Comparison of ENCODE assay signal across 8 cellular contexts in genomic region chr4:52712172-52712990, GRCh38. TPM values are rescaled to one million over a fixed set of nuclear protein-coding genes. Genes with fewer than 3 reads are reported as not detected.
DNase-seq lines count a peak whose midpoint lies in the region; ATAC-seq and TF ChIP-seq lines count a peak whose summit lies in the region.

No MANE protein-coding gene starts in this region.

- H3K9me3 ChIP-seq in IMR-90 (ENCODE audit: control insufficient read depth, insufficient read depth, low read length) (no peaks in the 10 kb centered on the region), mucosa of rectum (ENCODE audit: control insufficient read depth in 2 of 2, low read length in 2 of 2) (no peaks in the 10 kb centered on the region)

- peaks cover 53% of the 10 kb centered on the region for H3K4me1 Mint-ChIP-seq in activated T-cell treated with anti-CD3 and anti-CD28 coated beads, Interleukin-2, amount 50 U/mL, for 24 hours (ENCODE audit: low read depth)

- 0 out of 2 replicates have a peak overlapping the region, but pooled peaks have one; percentile 25 for H2BK120ac ChIP-seq in IMR-90 (ENCODE audit: low read depth, low read length)

- H3K9me1 ChIP-seq in IMR-90 (ENCODE audit: insufficient read depth, low read length), result peaks cover 21% of the 10 kb centered on the region

- peaks cover 3% of the 10 kb centered on the region; the same call in 1 of the 2 replicates for H4K20me1 ChIP-seq in IMR-90 (ENCODE audit: insufficient read depth, low read length)

- CTCF ChIA-PET in IMR-90 (lab: Yijun Ruan, JAX), result interaction anchor here (0.6 to 2.7 kb wide), 5 partner anchors 83 to 271 kb away, joined by 3 to 9 read pairs (median 3); no protein-coding TSS in a partner anchor

- POLR2A ChIA-PET in IMR-90 (lab: Charles Lee; ENCODE audit: unreplicated experiment), result interaction anchor here (0.6 to 1.6 kb wide), 5 partner anchors 8 to 196 kb away, joined by 3 to 5 read pairs (median 4); no protein-coding TSS in a partner anchor

- H3K23ac ChIP-seq in IMR-90 (ENCODE audit: low read depth, low read length), result peak overlapping the region; percentile 61

- H3K36me3 ChIP-seq in IMR-90 (ENCODE audit: control insufficient read depth, insufficient read depth, low read length) (peaks cover 26% of the 10 kb centered on the region), mucosa of rectum (ENCODE audit: control insufficient read depth in 2 of 2, insufficient read depth in 2 of 2, low read length in 2 of 2) (peaks cover 15% of the 10 kb centered on the region in 2 donors)

- TF ChIP-seq RAD21 in IMR-90 (IDR thresholded peaks at IDR 0.05; ENCODE audit: low read length), result no peak

- H3K4ac ChIP-seq in IMR-90 (ENCODE audit: low read depth, low read length), result peak overlapping the region; percentile 83

- H2BK5ac ChIP-seq in IMR-90 (ENCODE audit: low read depth, low read length, poor library complexity, severe bottlenecking), result peak overlapping the region; percentile 32

- H3K4me1 ChIP-seq in IMR-90 (ENCODE audit: control insufficient read depth, insufficient read depth, low read length) (no peaks in the 10 kb centered on the region), mucosa of rectum (ENCODE audit: control insufficient read depth in 2 of 2, insufficient read depth in 2 of 2, low read length in 2 of 2) (peaks cover 14 to 15% of the 10 kb centered on the region in 2 donors)

- peak; percentile 86 for ATAC-seq in GM21529 (IDR thresholded peaks at IDR 0.05; ENCODE audit: unreplicated experiment)
- peak; percentile 99 for ATAC-seq in IMR-90 (ENCODE audit: low read depth)

- H3K36me3 Mint-ChIP-seq in activated T-cell treated with anti-CD3 and anti-CD28 coated beads, Interleukin-2, amount 50 U/mL, for 24 hours (ENCODE audit: low read depth), result peaks cover 48% of the 10 kb centered on the region

- peak overlapping the region; percentile 92 for H2AK9ac ChIP-seq in IMR-90 (replicated peaks; ENCODE audit: low read depth, low read length, poor library complexity)

- peak overlapping the region; percentile 97 for H3K4me3 Mint-ChIP-seq in activated T-cell treated with anti-CD3 and anti-CD28 coated beads, Interleukin-2, amount 50 U/mL, for 24 hours

- peaks cover 21 to 42% of the 10 kb centered on the region in 2 experiments for H3K79me1 ChIP-seq in IMR-90 (ENCODE audit: low read depth in 1 of 2, low read length in 2 of 2)

- peak overlapping the region; percentile 99 for H3K27ac Mint-ChIP-seq in activated T-cell treated with anti-CD3 and anti-CD28 coated beads, Interleukin-2, amount 50 U/mL, for 24 hours

- peak; percentile 89 for TF ChIP-seq POLR2A in IMR-90 (IDR thresholded peaks at IDR 0.05; ENCODE audit: low read depth, low read length)

- DNase-seq in DMS153 (lab: John Stamatoyannopoulos, UW), result peak; percentile 93
- peak; percentile 93 for DNase-seq in IMR-90
- peak; percentile 58 for DNase-seq in OCI-M2 (lab: John Stamatoyannopoulos, UW; ENCODE audit: unreplicated experiment)
- DNase-seq in activated T-cell treated with anti-CD3 and anti-CD28 coated beads, Interleukin-2, amount 50 U/mL, for 24 hours, result peak; percentile 98
- DNase-seq in epithelial cell of proximal tubule (ENCODE audit: low read depth), result peak; percentile 41
- DNase-seq in stimulated activated CD8-positive, alpha-beta memory T cell treated with anti-CD3 and anti-CD28 coated beads, Interleukin-4, amount 100 ng/mL, for 4 hours (ENCODE audit: low read depth in 2 of 2, low spot score in 1 of 2), result peak; percentile 84 to 92

- BruUV-seq in IMR-90 (replicated peaks; lab: Mats Ljungman, UMichigan), result no TSS peak

- H3K9ac ChIP-seq in IMR-90 (ENCODE audit: low read depth, low read length), result peak overlapping the region; percentile 88
- peak overlapping the region; percentile 76 to 93 for H3K9ac ChIP-seq in mucosa of rectum (ENCODE audit: low read depth in 1 of 2, low read length in 2 of 2)

- TF ChIP-seq CTCF in IMR-90 (conservative IDR thresholded peaks at IDR 0.05; ENCODE audit: low read depth, low read length), result no peak
- TF ChIP-seq CTCF in epithelial cell of proximal tubule (conservative IDR thresholded peaks at IDR 0.05; ENCODE audit: low read depth, low read length), result no peak

- 0 out of 3 replicates have a peak overlapping the region, but pooled peaks have one; percentile 9 for H2BK15ac ChIP-seq in IMR-90 (ENCODE audit: low read depth, low read length)

- H3K27me3 ChIP-seq in IMR-90 (ENCODE audit: control insufficient read depth, insufficient read depth, low read length) (no peaks in the 10 kb centered on the region; the same call in 1 of the 2 replicates), mucosa of rectum (ENCODE audit: control insufficient read depth in 2 of 2, insufficient read depth in 2 of 2, low read length in 2 of 2) (no peaks in the 10 kb centered on the region)

- H3K14ac ChIP-seq in IMR-90 (replicated peaks; ENCODE audit: low read depth, low read length), result peak overlapping the region; percentile 92

- 1% methylated on average over 52 of the region's 86 CpGs; no CpG with 5 or more reads in 1 of the 2 experiments for WGBS in IMR-90 (ENCODE audit: extremely low coverage in 2 of 2, insufficient read length in 1 of 2), 2 experiments

- in situ Hi-C loops in IMR-90 (cut with MboI; ENCODE audit: low sequenced_read_pairs), result loop anchor here (5.0 to 10.0 kb wide), 2 partner anchors 55 to 168 kb away; partner anchors contain the start of gene USP46

- dilution Hi-C loops in IMR-90 (cut with HindIII; ENCODE audit: low sequenced_read_pairs, unreplicated experiment), result no loop called here

- peak overlapping the region; percentile 59 for H4K91ac ChIP-seq in IMR-90 (ENCODE audit: insufficient read depth, low read depth, low read length)

- H3K9me3 Mint-ChIP-seq in activated T-cell treated with anti-CD3 and anti-CD28 coated beads, Interleukin-2, amount 50 U/mL, for 24 hours, result no peaks in the 10 kb centered on the region

- no peaks in the 10 kb centered on the region for H3K27me3 Mint-ChIP-seq in activated T-cell treated with anti-CD3 and anti-CD28 coated beads, Interleukin-2, amount 50 U/mL, for 24 hours

- H3K27ac ChIP-seq in IMR-90 (ENCODE audit: insufficient read depth, low read length) (peak overlapping the region; percentile 74), mucosa of rectum (ENCODE audit: low read depth in 2 of 2, low read length in 2 of 2) (peak overlapping the region; percentile 94 to 96)

- H3K56ac ChIP-seq in IMR-90 (ENCODE audit: extremely low read depth, insufficient read depth, low read length), result peak overlapping the region; percentile 75

- peak overlapping the region; percentile 89 for H3K4me2 ChIP-seq in IMR-90 (ENCODE audit: low read depth, low read length)

- H2BK20ac ChIP-seq in IMR-90 (ENCODE audit: low read depth, low read length), result 0 out of 2 replicates have a peak overlapping the region, but pooled peaks have one; percentile 20

- H2AK5ac ChIP-seq in IMR-90 (ENCODE audit: low read depth, low read length), result peak overlapping the region; percentile 78

- H4K5ac ChIP-seq in IMR-90 (ENCODE audit: low read depth, low read length), result peak overlapping the region; percentile 5

- H3K4me3 ChIP-seq in IMR-90 (ENCODE audit: insufficient read depth, low read depth, low read length) (peak overlapping the region; percentile 68), epithelial cell of proximal tubule (ENCODE audit: low read depth, low read length) (peak overlapping the region; percentile 66), mucosa of rectum (ENCODE audit: low read length in 2 of 2) (peak overlapping the region; percentile 81 to 82)

- H4K8ac ChIP-seq in IMR-90 (ENCODE audit: low read depth in 2 of 2, low read length in 2 of 2), result peak overlapping the region; percentile 76 to 93; a peak in 3 of 4 replicates

- peak overlapping the region; percentile 94 for H2AFZ ChIP-seq in IMR-90 (replicated peaks; ENCODE audit: low read length, poor library complexity)

- peak overlapping the region; percentile 6; the same call in 1 of the 2 replicates for H3K18ac ChIP-seq in IMR-90 (ENCODE audit: low read depth, low read length)

- intact Hi-C loops in IMR-90 (cut with micrococcal nuclease), result loop anchor here (1.0 to 10.0 kb wide), 7 partner anchors 55 to 338 kb away; partner anchors contain the start of genes RASL11B and USP46

TF ChIP-seq in IMR-90, 13 proteins besides CTCF, POLR2A, EP300 and RAD21:
- no peak for TF ChIP-seq NFE2L2 (IDR thresholded peaks at IDR 0.05; ENCODE audit: low read depth, low read length)
- TF ChIP-seq SMC3 (IDR thresholded peaks at IDR 0.05; ENCODE audit: low read depth, low read length), result no peak
- peak; percentile 30; the same call in 1 of the 2 replicates for TF ChIP-seq USF2 (IDR thresholded peaks at IDR 0.05; ENCODE audit: low read depth, low read length)
- TF ChIP-seq MAZ (IDR thresholded peaks at IDR 0.05; ENCODE audit: borderline replicate concordance, low read depth, low read length), result peak; percentile 83; the same call in 1 of the 2 replicates
- peak; percentile 10; the same call in 1 of the 2 replicates for TF ChIP-seq BHLHE40 (IDR thresholded peaks at IDR 0.05; ENCODE audit: low read depth, low read length)
- 0 out of 2 replicates have a peak, but pooled peaks have one; percentile 24 for TF ChIP-seq MXI1 (IDR thresholded peaks at IDR 0.05; ENCODE audit: borderline replicate concordance, low read depth, low read length)
- no peak; the same call in 1 of the 2 replicates for TF ChIP-seq RFX5 (IDR thresholded peaks at IDR 0.05; ENCODE audit: low read depth, low read length)

RNA-seq across cellular contexts. Expression of gene ERVMER34-1, which starts 38.8 kb away (rescaled TPM):
- total RNA-seq in IMR-90 (2012; rRNA removed) (not detected in 2 replicates), epithelial cell of proximal tubule (3.5 and 6.5 TPM in 2 replicates)
- polyA plus RNA-seq in IMR-90 (2012; rRNA removed), result not detected in 2 replicates
- polyA plus RNA-seq in IMR-90 (2012; cell fraction: cytosol; rRNA removed), result 0.01 TPM in 1 of 2 replicates, not detected in the other
- 0.03 TPM in 1 of 2 replicates, not detected in the other for polyA plus RNA-seq in IMR-90 (2012; cell fraction: nucleus; rRNA removed; ENCODE audit: low replicate concordance)

RNA-seq across cellular contexts. Expression of gene USP46, which starts 53.3 kb away (rescaled TPM):
- total RNA-seq in IMR-90 (2012; rRNA removed), result 15.4 and 20.3 TPM in 2 replicates
- polyA plus RNA-seq in IMR-90 (2012; rRNA removed), result 6.0 and 9.3 TPM in 2 replicates
- polyA plus RNA-seq in IMR-90 (2012; cell fraction: cytosol; rRNA removed), result 1.5 and 2.0 TPM in 2 replicates
- 1.7 and 8.4 TPM in 2 replicates for polyA plus RNA-seq in IMR-90 (2012; cell fraction: nucleus; rRNA removed; ENCODE audit: low replicate concordance)
- total RNA-seq in epithelial cell of proximal tubule, result 8.5 and 9.5 TPM in 2 replicates

Comparison
In these comparisons a context has a peak if more than half of its experiments do, and no peak if none do; other contexts are left out.
1. Peak in every context shown above with its lines: DNase-seq, ATAC-seq, H3K4me3 ChIP-seq and H3K27ac ChIP-seq.
2. DNase-seq: peak in every context shown above with its lines; median percentile 98 in activated T-cell treated with anti-CD3 and anti-CD28 coated beads, Interleukin-2, amount 50 U/mL, for 24 hours; 93 in DMS153; 93 in IMR-90; 88 in stimulated activated CD8-positive, alpha-beta memory T cell treated with anti-CD3 and anti-CD28 coated beads, Interleukin-4, amount 100 ng/mL, for 4 hours; 58 in OCI-M2; 41 in epithelial cell of proximal tubule.